Comparison of ENCODE assay signal across 17 cellular contexts in the genomic region with DNA sequence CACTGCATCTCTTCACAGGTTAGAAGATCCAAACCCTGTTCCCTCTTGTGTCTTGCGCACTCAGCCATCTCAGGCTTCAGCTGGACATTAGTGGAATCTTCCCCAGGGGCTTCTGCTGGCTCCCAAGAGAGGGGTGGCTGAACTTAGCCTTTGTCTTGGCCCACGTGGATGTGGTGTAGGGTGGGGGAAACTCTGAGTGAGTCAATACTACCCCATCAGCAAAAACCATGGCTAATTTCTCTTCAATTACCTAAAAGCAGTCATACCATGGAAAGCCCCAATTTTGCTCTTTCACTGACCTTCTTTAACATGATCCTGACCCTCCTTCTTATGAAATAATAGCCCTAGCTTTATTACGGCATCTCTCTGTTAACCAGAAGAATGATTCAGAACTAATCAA.
A peak's percentile ranks its signal among the peaks of the same experiment; 100 is the strongest.
DNase-seq lines count a peak whose midpoint lies in the region; ATAC-seq and TF ChIP-seq lines count a peak whose summit lies in the region.
"Had no signal": no experiment of that assay in that cellular context is flagged by ENCODE, and none has a peak within 500 bp of the region (broad histone marks: within the 10 kb centered on the region; RNA-seq: fewer than 3 reads in every experiment).

No MANE protein-coding gene starts in this region.

- CTCF ChIA-PET in T-cell (lab: Charles Lee): no interaction called here

- H3K4me1 ChIP-seq in KMS-11 (ENCODE audit: low read depth, poor library complexity, severe bottlenecking) (peaks cover 25% of the 10 kb centered on the region), right lobe of liver (no peaks in the 10 kb centered on the region)

- H3K9ac ChIP-seq in KMS-11: no peak overlapping the region

- H3K27ac ChIP-seq in KMS-11 (no peak overlapping the region), right lobe of liver (no peak overlapping the region)

- no peaks in the 10 kb centered on the region for H3K36me3 Mint-ChIP-seq in T-cell
- H3K36me3 Mint-ChIP-seq in HFFc6 (ENCODE audit: low read depth): no peaks in the 10 kb centered on the region
- H3K36me3 Mint-ChIP-seq: activated naive CD8-positive, alpha-beta T cell had no signal

- no peaks in the 10 kb centered on the region for H3K4me1 Mint-ChIP-seq in T-cell
- no peaks in the 10 kb centered on the region for H3K4me1 Mint-ChIP-seq in HFFc6 (ENCODE audit: low read depth)

- H3K4me3 Mint-ChIP-seq in T-cell (no peak overlapping the region), HFFc6 (no peak overlapping the region)
- H3K4me3 Mint-ChIP-seq: activated naive CD8-positive, alpha-beta T cell had no signal

- no peak overlapping the region for H3K27ac Mint-ChIP-seq in T-cell
- H3K27ac Mint-ChIP-seq in HFFc6: no peak overlapping the region
- H3K27ac Mint-ChIP-seq: activated naive CD8-positive, alpha-beta T cell had no signal

- peak; percentile 66 for ATAC-seq in GM18520 (IDR thresholded peaks at IDR 0.05; ENCODE audit: unreplicated experiment)
- peak; percentile 62 for ATAC-seq in GM21447 (IDR thresholded peaks at IDR 0.05; ENCODE audit: unreplicated experiment)
- ATAC-seq in HG02938 (IDR thresholded peaks at IDR 0.05; ENCODE audit: unreplicated experiment): peak; percentile 61
- ATAC-seq in T-cell (replicated peaks in 1 of 4): no peak
- ATAC-seq in right lobe of liver: no peak
- ATAC-seq: Panc1 had no signal

- H2AFZ ChIP-seq in KMS-11 (ENCODE audit: low read depth): peak overlapping the region; percentile 15; the same call in 1 of the 2 replicates

- H3K27me3 Mint-ChIP-seq in T-cell (peaks cover 10% of the 10 kb centered on the region in 2 donors), HFFc6 (ENCODE audit: insufficient read depth) (no peaks in the 10 kb centered on the region)

- no peaks in the 10 kb centered on the region for H3K79me2 ChIP-seq in KMS-11 (ENCODE audit: insufficient read depth, low read depth)

- DNase-seq in T-cell (no peak), HFFc6 (no peak), right lobe of liver (no peak), DMS53 treated with DMSO at 0.1 percent for 48 hours (lab: John Stamatoyannopoulos, UW; ENCODE audit: unreplicated experiment) (no peak)
- DNase-seq: activated CD4-positive, alpha-beta T cell treated with anti-CD3 and anti-CD28 coated beads, Interleukin-2, amount 50 U/mL, for 48 hours; activated T-cell treated with anti-CD3 and anti-CD28 coated beads, Interleukin-2, amount 50 U/mL, for 48 hours; AML-193; IMR-90; islet precursor cell; NCI-H2029 treated with DMSO at 0.1 percent for 48 hours; substantia nigra had no signal

- no peaks in the 10 kb centered on the region for H4K20me1 ChIP-seq in KMS-11 (ENCODE audit: insufficient read depth)

- 52% methylated on average over 2 of the region's 3 CpGs for WGBS in right lobe of liver (ENCODE audit: insufficient coverage, low coverage, low lambda C conversion rate, missing lambda C conversion rate)

- no peak overlapping the region for H3K4me3 ChIP-seq in KMS-11 (IDR thresholded peaks at IDR 0.05; ENCODE audit: insufficient read depth, low read depth, low read length)
- H3K4me3 ChIP-seq in right lobe of liver: no peak overlapping the region

- H3K9me3 ChIP-seq in right lobe of liver: no peaks in the 10 kb centered on the region

- POLR2A ChIA-PET in T-cell (lab: Charles Lee): no interaction called here

- H3K27me3 ChIP-seq in KMS-11 (ENCODE audit: insufficient read depth, low read depth): no peaks in the 10 kb centered on the region
- H3K27me3 ChIP-seq in right lobe of liver: no peaks in the 10 kb centered on the region

- no peaks in the 10 kb centered on the region for H3K36me3 ChIP-seq in KMS-11 (ENCODE audit: insufficient read depth)
- no peaks in the 10 kb centered on the region for H3K36me3 ChIP-seq in right lobe of liver

- H3K4me2 ChIP-seq in KMS-11: peak overlapping the region; percentile 19

- H3K9me3 Mint-ChIP-seq in T-cell (no peaks in the 10 kb centered on the region), HFFc6 (peaks cover 8% of the 10 kb centered on the region)

- intact Hi-C loops in right lobe of liver (cut with DNase I): no loop called here

- no peak for TF ChIP-seq CTCF in KMS-11 (conservative IDR thresholded peaks at IDR 0.05; ENCODE audit: low read depth, low read length)
- TF ChIP-seq CTCF in HFFc6 (IDR thresholded peaks at IDR 0.05): no peak
- TF ChIP-seq CTCF in right lobe of liver (IDR thresholded peaks at IDR 0.05): no peak

- no peak for TF ChIP-seq POLR2A in right lobe of liver (IDR thresholded peaks at IDR 0.05)

Comparison
In these comparisons a context has a peak if more than half of its experiments do, and no peak if none do; other contexts are left out.
1. ATAC-seq: peak in GM18520 (single experiment), GM21447 (single experiment) and HG02938 (single experiment); none in T-cell (0 of 4) and right lobe of liver (0 of 4).